In the genomic region with DNA sequence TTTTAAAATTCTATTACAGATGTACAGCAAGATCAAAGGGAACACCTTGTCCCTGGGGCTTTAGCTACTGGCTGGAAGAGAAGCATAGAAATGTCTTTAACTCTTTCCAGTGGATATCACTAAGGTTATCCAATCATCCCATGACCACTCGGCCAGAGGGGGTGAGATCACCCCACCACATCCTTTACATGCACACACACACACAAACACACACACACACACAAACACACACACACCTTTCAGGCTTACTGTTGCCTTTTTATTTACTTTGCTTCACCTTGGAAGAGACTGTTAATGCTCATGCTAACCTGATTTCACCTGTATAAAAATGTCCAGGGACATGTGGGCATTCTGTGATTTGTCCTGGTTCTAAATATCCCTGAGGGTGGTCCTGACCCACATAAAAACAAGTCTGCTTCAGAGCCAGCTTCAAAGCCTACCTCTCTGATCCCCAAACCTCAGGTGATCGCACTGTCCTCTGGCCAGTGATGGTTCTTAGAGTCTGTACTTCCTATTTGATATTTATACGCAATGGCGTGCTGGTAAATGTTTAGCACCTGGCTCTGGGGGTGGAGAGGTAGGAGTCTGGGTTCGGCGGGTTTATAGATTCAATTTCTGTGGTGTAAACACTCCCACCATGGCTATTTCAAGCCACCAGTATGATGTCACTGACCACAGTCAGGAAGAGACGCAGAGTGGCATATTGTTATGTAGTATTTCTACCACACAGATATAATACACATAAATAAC, we compare ENCODE assay signal across 9 cellular contexts.
DNase-seq lines count a peak whose midpoint lies in the region; ATAC-seq and TF ChIP-seq lines count a peak whose summit lies in the region.
"Had no signal": no experiment of that assay in that cellular context is flagged by ENCODE, and none has a peak within 500 bp of the region (broad histone marks: within the 10 kb centered on the region; RNA-seq: fewer than 3 reads in every experiment).

No MANE protein-coding gene starts in this region.

- H3K27me3 ChIP-seq in lower lobe of right lung (ENCODE audit: low read depth): no peaks in the 10 kb centered on the region
- H3K27me3 ChIP-seq: Peyer's patch had no signal

- no peaks in the 10 kb centered on the region for H3K9me3 ChIP-seq in lower lobe of right lung
- H3K9me3 ChIP-seq: Peyer's patch had no signal

- H3K27ac ChIP-seq in lower lobe of right lung: no peak overlapping the region
- H3K27ac ChIP-seq: Peyer's patch had no signal

- H3K4me1 ChIP-seq in lower lobe of right lung: no peaks in the 10 kb centered on the region
- H3K4me1 ChIP-seq: Peyer's patch had no signal

- DNase-seq in left colon (no peak), lower lobe of right lung (no peak), islet precursor cell (no peak), HuH-7 (ENCODE audit: low spot score) (no peak), NCI-H345 (lab: John Stamatoyannopoulos, UW) (no peak)

- peak; percentile 98 for ATAC-seq in GM18511 (IDR thresholded peaks at IDR 0.05; ENCODE audit: unreplicated experiment)
- ATAC-seq in GM21526 (IDR thresholded peaks at IDR 0.05; ENCODE audit: low FRiP score, unreplicated experiment): peak; percentile 72
- peak; percentile 86 for ATAC-seq in HG03439 (IDR thresholded peaks at IDR 0.05; ENCODE audit: unreplicated experiment)
- peak; percentile 42 for ATAC-seq in left colon
- ATAC-seq in lower lobe of right lung: no peak

- H3K4me3 ChIP-seq in lower lobe of right lung: no peak overlapping the region
- H3K4me3 ChIP-seq: Peyer's patch had no signal

- no peaks in the 10 kb centered on the region for H3K36me3 ChIP-seq in lower lobe of right lung
- H3K36me3 ChIP-seq: Peyer's patch had no signal

- intact Hi-C loops in left colon (cut with DNase I, micrococcal nuclease) (loop anchor here in 1 of 2 donors (10.0 kb wide), 1 partner anchor 280 kb away; a partner anchor contains a TSS), lower lobe of right lung (cut with DNase I) (no loop called here)

- no peak for TF ChIP-seq CTCF in lower lobe of right lung (IDR thresholded peaks at IDR 0.05)

Comparison
In these comparisons a context has a peak if more than half of its experiments do, and no peak if none do; other contexts are left out.
1. ATAC-seq: peak in GM18511 (single experiment), GM21526 (single experiment), HG03439 (single experiment) and left colon (single experiment); none in lower lobe of right lung (0 of 2).